ENCODE assay signal across 8 cellular contexts in genomic region chr9:127311239-127311741, GRCh38. TPM values are rescaled to one million over a fixed set of nuclear protein-coding genes. Genes with fewer than 3 reads are reported as not detected.
DNase-seq lines count a peak whose midpoint lies in the region; ATAC-seq lines count a peak whose summit lies in the region.

No MANE protein-coding gene starts in this region.

- no peaks in the 10 kb centered on the region for H3K9me3 Mint-ChIP-seq in immature natural killer cell

- DNase-seq in GM03348 (ENCODE audit: low spot score): peak; percentile 40
- DNase-seq in NCI-H1694 treated with DMSO at 0.1 percent for 48 hours (lab: John Stamatoyannopoulos, UW): peak; percentile 9
- peak; percentile 92 for DNase-seq in adipocyte (ENCODE audit: low read depth)
- peak in 2 of 3 donors; percentile 5 to 34 for DNase-seq in immature natural killer cell
- DNase-seq in stimulated activated CD8-positive, alpha-beta memory T cell treated with anti-CD3 and anti-CD28 coated beads, Interleukin-4, amount 100 ng/mL, for 48 hours: peak; percentile 55
- DNase-seq in middle frontal gyrus (ENCODE audit: extremely low spot score, low spot score): no peak

- peaks cover 0 to 9% (median 2%) of the 10 kb centered on the region in 3 donors for H3K27me3 Mint-ChIP-seq in immature natural killer cell (ENCODE audit: low read depth in 3 of 3)

- H3K4me3 ChIP-seq in adipocyte (ENCODE audit: low read length): no peak overlapping the region

- H3K4me1 ChIP-seq in adipocyte (ENCODE audit: control insufficient read depth, insufficient read depth, low read length): peaks cover 26% of the 10 kb centered on the region

- H3K27ac Mint-ChIP-seq in immature natural killer cell: no peak overlapping the region

- no peaks in the 10 kb centered on the region for H3K9me3 ChIP-seq in adipocyte (ENCODE audit: control insufficient read depth, low read length)

- peaks cover 24% of the 10 kb centered on the region for H3K27me3 ChIP-seq in adipocyte (replicated peaks; ENCODE audit: control insufficient read depth, insufficient read depth, low read length)

- H3K4me1 Mint-ChIP-seq in immature natural killer cell: no peaks in the 10 kb centered on the region

- H3K4me3 Mint-ChIP-seq in immature natural killer cell: no peak overlapping the region

- H3K36me3 Mint-ChIP-seq in immature natural killer cell: peaks cover 0 to 4% (median 3%) of the 10 kb centered on the region in 3 donors

- ATAC-seq in HG03521 (IDR thresholded peaks at IDR 0.05; ENCODE audit: unreplicated experiment) (no peak), GM18517 (IDR thresholded peaks at IDR 0.05; ENCODE audit: unreplicated experiment) (no peak)

- H3K9ac ChIP-seq in adipocyte (ENCODE audit: low read length): peak overlapping the region; percentile 2

- no peaks in the 10 kb centered on the region for H3K36me3 ChIP-seq in adipocyte (ENCODE audit: control insufficient read depth, insufficient read depth, low read length, severe bottlenecking)

RNA-seq across cellular contexts. Expression of gene GARNL3, which starts 46.7 kb away (rescaled TPM):
- polyA plus RNA-seq in immature natural killer cell: 1 to 10 TPM in 1 of 3 donors, under 1 TPM in 1, not detected in 1; 0.44 to 2.1 TPM
